In genomic region chr18:77635858-77636257, GRCh38 we compare ENCODE assay signal across 22 cellular contexts.
DNase-seq lines count a peak whose midpoint lies in the region; ATAC-seq and TF ChIP-seq lines count a peak whose summit lies in the region.
"Had no signal": no experiment of that assay in that cellular context is flagged by ENCODE, and none has a peak within 500 bp of the region (broad histone marks: within the 10 kb centered on the region; RNA-seq: fewer than 3 reads in every experiment).

No MANE protein-coding gene starts in this region.

- H3K36me3 ChIP-seq in gastroesophageal sphincter (no peaks in the 10 kb centered on the region), mesenchymal stem cell (ENCODE audit: control insufficient read depth in 1 of 2, insufficient read depth in 2 of 2, low read depth in 1 of 2, low read length in 2 of 2) (no peaks in the 10 kb centered on the region), uterus (no peaks in the 10 kb centered on the region), PC-9 (ENCODE audit: low read depth) (no peaks in the 10 kb centered on the region)

- H3K4me1 Mint-ChIP-seq in activated CD4-positive, alpha-beta T cell treated with anti-CD3 and anti-CD28 coated beads, Interleukin-2, amount 10 ng/mL, durations not matched to agents 24 days and 14 days = no peaks in the 10 kb centered on the region

- H3K9me3 ChIP-seq in gastroesophageal sphincter (peaks cover 0 to 9% (median 0%) of the 10 kb centered on the region in 3 donors), mesenchymal stem cell (ENCODE audit: control insufficient read depth, low read length) (no peaks in the 10 kb centered on the region), uterus (no peaks in the 10 kb centered on the region), PC-9 (ENCODE audit: insufficient read depth, low read depth) (no peaks in the 10 kb centered on the region)
- H3K9me3 ChIP-seq: A549, Caco-2 had no signal

- POLR2A ChIA-PET in PC-9 (lab: Charles Lee; ENCODE audit: unreplicated experiment) = no interaction called here

- H3K4me3 ChIP-seq in gastroesophageal sphincter (no peak overlapping the region), mesenchymal stem cell (ENCODE audit: insufficient read depth in 1 of 2, low read depth in 1 of 2, low read length in 2 of 2) (peak overlapping the region in 1 of 2 experiments; percentile 50), uterus (no peak overlapping the region), PC-9 (no peak overlapping the region)
- H3K4me3 ChIP-seq: A549 had no signal

- H4K20me1 ChIP-seq in PC-9 (ENCODE audit: insufficient read depth) = no peaks in the 10 kb centered on the region

- no peaks in the 10 kb centered on the region for H3K79me2 ChIP-seq in PC-9 (ENCODE audit: low read depth)

- no peak overlapping the region for H3K23ac ChIP-seq in mesenchymal stem cell (ENCODE audit: low read length in 2 of 2)

- no peaks in the 10 kb centered on the region for H3K36me3 Mint-ChIP-seq in activated CD4-positive, alpha-beta T cell treated with anti-CD3 and anti-CD28 coated beads, Interleukin-2, amount 10 ng/mL, durations not matched to agents 24 days and 14 days (ENCODE audit: low read depth)

- ATAC-seq in gastroesophageal sphincter (peak; percentile 13), HG02970 (IDR thresholded peaks at IDR 0.05; ENCODE audit: low FRiP score, unreplicated experiment) (no peak)
- ATAC-seq: A549, HCT116, HepG2 had no signal

- H3K9me2 ChIP-seq in PC-9 (ENCODE audit: insufficient read depth) = no peaks in the 10 kb centered on the region

- TF ChIP-seq CTCF in gastroesophageal sphincter (IDR thresholded peaks at IDR 0.05) (no peak), uterus (IDR thresholded peaks at IDR 0.05) (no peak), PC-9 (conservative IDR thresholded peaks at IDR 0.05) (no peak)

- H3K4me2 ChIP-seq in mesenchymal stem cell (ENCODE audit: low read length, poor library complexity, severe bottlenecking) (no peak overlapping the region), PC-9 (no peak overlapping the region)
- H3K4me2 ChIP-seq: A549 had no signal

- H3K27ac Mint-ChIP-seq in activated CD4-positive, alpha-beta T cell treated with anti-CD3 and anti-CD28 coated beads, Interleukin-2, amount 10 ng/mL, durations not matched to agents 24 days and 14 days = no peak overlapping the region
- H3K27ac Mint-ChIP-seq: CD4-positive, alpha-beta T cell; HFFc6 had no signal

- H3K14ac ChIP-seq in mesenchymal stem cell (ENCODE audit: low read length in 2 of 2) = no peak overlapping the region

- peaks cover 16% of the 10 kb centered on the region for H3K27me3 Mint-ChIP-seq in activated CD4-positive, alpha-beta T cell treated with anti-CD3 and anti-CD28 coated beads, Interleukin-2, amount 10 ng/mL, durations not matched to agents 24 days and 14 days

- H2AFZ ChIP-seq in mesenchymal stem cell (ENCODE audit: low read depth, low read length) (no peak overlapping the region), PC-9 (no peak overlapping the region)

- H3K79me1 ChIP-seq in mesenchymal stem cell (replicated peaks; ENCODE audit: low read length, poor library complexity, severe bottlenecking) = no peaks in the 10 kb centered on the region

- H3K9me3 Mint-ChIP-seq in activated CD4-positive, alpha-beta T cell treated with anti-CD3 and anti-CD28 coated beads, Interleukin-2, amount 10 ng/mL, durations not matched to agents 24 days and 14 days = peaks cover 4% of the 10 kb centered on the region

- H4K8ac ChIP-seq in mesenchymal stem cell (ENCODE audit: low read length) = no peak overlapping the region

- peak overlapping the region; percentile 70 for H3K9ac ChIP-seq in mesenchymal stem cell (ENCODE audit: low read length)

- peak overlapping the region in 1 of 4 donors; percentile 7 for H3K27ac ChIP-seq in gastroesophageal sphincter
- H3K27ac ChIP-seq in mesenchymal stem cell (ENCODE audit: low read length, poor library complexity, severe bottlenecking) = no peak overlapping the region
- peak overlapping the region; percentile 44 to 75 for H3K27ac ChIP-seq in uterus
- H3K27ac ChIP-seq in PC-9 = no peak overlapping the region
- H3K27ac ChIP-seq: 22Rv1, A549, C4-2B had no signal

- H3F3A ChIP-seq in PC-9 (ENCODE audit: insufficient read depth, low read depth) = no peaks in the 10 kb centered on the region

- H3K18ac ChIP-seq in mesenchymal stem cell (ENCODE audit: low read depth in 1 of 2, low read length in 2 of 2) = no peak overlapping the region

- H4K91ac ChIP-seq in mesenchymal stem cell (ENCODE audit: low read length) = no peak overlapping the region

- H3K4me1 ChIP-seq in gastroesophageal sphincter = peaks cover 0 to 7% (median 0%) of the 10 kb centered on the region in 3 donors
- H3K4me1 ChIP-seq in mesenchymal stem cell (ENCODE audit: control insufficient read depth, insufficient read depth, low read depth, low read length) = no peaks in the 10 kb centered on the region
- no peaks in the 10 kb centered on the region for H3K4me1 ChIP-seq in uterus
- H3K4me1 ChIP-seq in PC-9 (replicated peaks; ENCODE audit: insufficient read depth) = no peaks in the 10 kb centered on the region
- H3K4me1 ChIP-seq: A549, Caco-2 had no signal

- no peak overlapping the region for H3K4ac ChIP-seq in mesenchymal stem cell (ENCODE audit: low read depth in 1 of 2, low read length in 2 of 2)

- no peak for TF ChIP-seq EP300 in gastroesophageal sphincter (IDR thresholded peaks at IDR 0.05)

- H3K27me3 ChIP-seq in gastroesophageal sphincter (no peaks in the 10 kb centered on the region), mesenchymal stem cell (ENCODE audit: control insufficient read depth in 1 of 2, insufficient read depth in 1 of 2, low read length in 2 of 2) (no peaks in the 10 kb centered on the region), uterus (no peaks in the 10 kb centered on the region), PC-9 (ENCODE audit: insufficient read depth, low read depth) (peaks cover 18% of the 10 kb centered on the region; the same call in 1 of the 2 replicates)

- DNase-seq in NCI-H1092 treated with DMSO at 0.1 percent for 48 hours (lab: John Stamatoyannopoulos, UW) (peak; percentile 20), NCI-H1092 (lab: John Stamatoyannopoulos, UW) (no peak), mesenchymal stem cell (no peak), uterus (no peak), PC-9 (no peak)
- no peak for DNase-seq in activated CD4-positive, alpha-beta T cell treated with anti-CD3 and anti-CD28 coated beads, Interleukin-2, amount 10 ng/mL, durations not matched to agents 24 days and 14 days
- DNase-seq: AML-193; Caco-2; CD4-positive, alpha-beta T cell; DMS153; DMS79; GDM1; GOT3; H7; HFFc6 had no signal

- no peak overlapping the region for H2BK12ac ChIP-seq in mesenchymal stem cell (ENCODE audit: low read length in 2 of 2)

- H2BK120ac ChIP-seq in mesenchymal stem cell (ENCODE audit: low read depth, low read length) = no peak overlapping the region

- H2BK5ac ChIP-seq in mesenchymal stem cell (ENCODE audit: low read depth, low read length, poor library complexity, severe bottlenecking) = no peak overlapping the region

- 40 to 68% methylated on average over 4 to 6 of the region's 6 CpGs for WGBS in gastroesophageal sphincter (ENCODE audit: low coverage in 1 of 2), 2 donors
- 60% methylated on average over 6 of the region's 6 CpGs for WGBS in mesenchymal stem cell

- CTCF ChIA-PET in PC-9 (lab: Charles Lee) = no interaction called here

- intact Hi-C loops in uterus (cut with DNase I; ENCODE audit: low total_unique reads) = no loop called here
- intact Hi-C loops in activated CD4-positive, alpha-beta T cell treated with anti-CD3 and anti-CD28 coated beads, Interleukin-2, amount 10 ng/mL, durations not matched to agents 24 days and 14 days (cut with micrococcal nuclease) = no loop called here
- intact Hi-C loops in PC-9 (cut with micrococcal nuclease; ENCODE audit: unreplicated experiment) = no loop called here

- H2AK5ac ChIP-seq in mesenchymal stem cell (ENCODE audit: low read length, severe bottlenecking) = no peak overlapping the region

- BruUV-seq in PC-9 (replicated peaks; lab: Mats Ljungman, UMichigan) = no TSS peak

- H3K4me3 Mint-ChIP-seq in activated CD4-positive, alpha-beta T cell treated with anti-CD3 and anti-CD28 coated beads, Interleukin-2, amount 10 ng/mL, durations not matched to agents 24 days and 14 days = no peak overlapping the region
- H3K4me3 Mint-ChIP-seq: CD4-positive, alpha-beta T cell; HFFc6 had no signal

- H2BK15ac ChIP-seq in mesenchymal stem cell (ENCODE audit: low read depth, poor library complexity, severe bottlenecking) = no peak overlapping the region

- TF ChIP-seq POLR2A in gastroesophageal sphincter (IDR thresholded peaks at IDR 0.05) = no peak
- TF ChIP-seq POLR2A in uterus (IDR thresholded peaks at IDR 0.05) = no peak

Comparison
In these comparisons a context has a peak if more than half of its experiments do, and no peak if none do; other contexts are left out.
1. H3K27ac ChIP-seq: peak in uterus (2 of 2); none in mesenchymal stem cell (single experiment) and PC-9 (single experiment).